In the genomic region with DNA sequence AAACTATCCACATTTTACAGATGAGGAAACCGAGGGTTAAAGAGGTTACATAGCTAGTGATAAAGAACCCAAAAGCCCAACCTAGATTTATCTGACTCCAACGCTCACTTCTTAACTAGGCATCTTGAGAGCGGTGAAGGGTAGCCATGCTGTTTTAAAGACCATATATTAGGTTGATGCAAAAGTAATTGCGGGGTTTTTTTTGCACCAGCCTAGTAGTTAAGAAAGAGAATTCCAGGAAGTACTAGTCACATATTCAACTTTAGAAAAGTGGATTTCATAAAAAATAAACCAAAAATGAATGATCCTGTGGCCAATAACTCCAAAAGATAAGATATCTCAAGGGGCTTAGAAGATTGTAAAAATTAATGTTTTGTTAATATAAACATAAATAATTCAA, we compare ENCODE assay signal across 16 cellular contexts.
DNase-seq lines count a peak whose midpoint lies in the region; ATAC-seq and TF ChIP-seq lines count a peak whose summit lies in the region.
"Had no signal": no experiment of that assay in that cellular context is flagged by ENCODE, and none has a peak within 500 bp of the region (broad histone marks: within the 10 kb centered on the region; RNA-seq: fewer than 3 reads in every experiment).

No MANE protein-coding gene starts in this region.

- TF ChIP-seq CTCF in GM23338 (conservative IDR thresholded peaks at IDR 0.05; ENCODE audit: low read depth in 2 of 2): no peak
- TF ChIP-seq CTCF in astrocyte of the spinal cord (IDR thresholded peaks at IDR 0.05; ENCODE audit: low read depth, low read length): no peak
- TF ChIP-seq CTCF in nephron (IDR thresholded peaks at IDR 0.05; ENCODE audit: unreplicated experiment in 3 of 3): no peak
- no peak for TF ChIP-seq CTCF in smooth muscle cell (IDR thresholded peaks at IDR 0.05; ENCODE audit: borderline replicate concordance, insufficient read depth, poor library complexity, severe bottlenecking)

- H3K9ac ChIP-seq in smooth muscle cell (ENCODE audit: low read depth): no peak overlapping the region
- H3K9ac ChIP-seq: KMS-11 had no signal

- no peak overlapping the region for H2AFZ ChIP-seq in GM23338
- H2AFZ ChIP-seq in smooth muscle cell (ENCODE audit: low read depth): no peak overlapping the region

- peak overlapping the region; percentile 7 for H3K4me2 ChIP-seq in GM23338
- peak overlapping the region; percentile 25 for H3K4me2 ChIP-seq in smooth muscle cell
- H3K4me2 ChIP-seq: KMS-11 had no signal

- H3F3A ChIP-seq in GM23338 (replicated peaks; ENCODE audit: low read depth) (no peaks in the 10 kb centered on the region), smooth muscle cell (ENCODE audit: low read depth) (no peaks in the 10 kb centered on the region)

- no peak overlapping the region for H3K4me3 Mint-ChIP-seq in GM23338
- no peak overlapping the region for H3K4me3 Mint-ChIP-seq in nephron
- H3K4me3 Mint-ChIP-seq: CD8-positive, alpha-beta memory T cell had no signal

- H3K27ac Mint-ChIP-seq in GM23338 (no peak overlapping the region), nephron (peak overlapping the region in 2 of 3 experiments; percentile 20 to 39)
- no peak overlapping the region for H3K27ac Mint-ChIP-seq in activated naive CD4-positive, alpha-beta T cell treated with anti-CD3 and anti-CD28 coated beads, Interleukin-2, amount 50 U/mL, for 72 hours
- H3K27ac Mint-ChIP-seq: CD8-positive, alpha-beta memory T cell had no signal

- DNase-seq in GM23338 (ENCODE audit: low spot score): no peak
- DNase-seq in astrocyte of the spinal cord (ENCODE audit: low read depth, low spot score): peak; percentile 8
- no peak for DNase-seq in smooth muscle cell (lab: John Stamatoyannopoulos, UW; ENCODE audit: unreplicated experiment)
- DNase-seq in dedifferentiated amniotic fluid mesenchymal stem cell (ENCODE audit: extremely low spot score): no peak
- DNase-seq in GM03348 (ENCODE audit: low spot score): no peak
- no peak for DNase-seq in activated naive CD4-positive, alpha-beta T cell treated with anti-CD3 and anti-CD28 coated beads, Interleukin-2, amount 50 U/mL, for 72 hours (ENCODE audit: low spot score in 2 of 2)
- DNase-seq: AML-193; C1 segment of cervical spinal cord; Calu3; CD8-positive, alpha-beta memory T cell; IMR-90; Right ventricle myocardium superior had no signal

- H3K79me2 ChIP-seq in GM23338 (replicated peaks; ENCODE audit: insufficient read depth): no peaks in the 10 kb centered on the region
- H3K79me2 ChIP-seq in smooth muscle cell (ENCODE audit: low read depth): no peaks in the 10 kb centered on the region

- H4K20me1 ChIP-seq in GM23338 (replicated peaks; ENCODE audit: insufficient read depth) (no peaks in the 10 kb centered on the region), smooth muscle cell (ENCODE audit: low read depth) (no peaks in the 10 kb centered on the region)

- 77% methylated on average over 4 of the region's 4 CpGs for WGBS in smooth muscle cell (ENCODE audit: low lambda C conversion rate)

- H3K9me3 ChIP-seq in smooth muscle cell (replicated peaks; ENCODE audit: low read depth): no peaks in the 10 kb centered on the region

- H3K9me2 ChIP-seq in GM23338 (ENCODE audit: insufficient read depth): no peaks in the 10 kb centered on the region

- H3K9me3 Mint-ChIP-seq in GM23338: no peaks in the 10 kb centered on the region; the same call in 2 of the 3 replicates
- peaks cover 5% of the 10 kb centered on the region for H3K9me3 Mint-ChIP-seq in nephron
- H3K9me3 Mint-ChIP-seq in activated naive CD4-positive, alpha-beta T cell treated with anti-CD3 and anti-CD28 coated beads, Interleukin-2, amount 50 U/mL, for 72 hours: no peaks in the 10 kb centered on the region

- H3K27ac ChIP-seq in GM23338 (ENCODE audit: low read depth) (no peak overlapping the region), smooth muscle cell (ENCODE audit: low read depth) (no peak overlapping the region)
- H3K27ac ChIP-seq: KMS-11 had no signal

- H3K4me1 ChIP-seq in GM23338 (ENCODE audit: insufficient read depth) (peaks cover 5% of the 10 kb centered on the region; the same call in 1 of the 2 replicates), smooth muscle cell (ENCODE audit: low read depth) (peaks cover 15% of the 10 kb centered on the region)

- H3K36me3 Mint-ChIP-seq in GM23338 (ENCODE audit: low read depth) (no peaks in the 10 kb centered on the region), nephron (ENCODE audit: low read depth) (no peaks in the 10 kb centered on the region)
- H3K36me3 Mint-ChIP-seq in activated naive CD4-positive, alpha-beta T cell treated with anti-CD3 and anti-CD28 coated beads, Interleukin-2, amount 50 U/mL, for 72 hours: no peaks in the 10 kb centered on the region

- H3K4me3 ChIP-seq in GM23338 (no peak overlapping the region), astrocyte of the spinal cord (ENCODE audit: low read depth, low read length) (no peak overlapping the region), smooth muscle cell (no peak overlapping the region)

- in situ Hi-C loops in astrocyte of the spinal cord (cut with HindIII; ENCODE audit: low sequenced_read_pairs): no loop called here

- H3K27me3 ChIP-seq in GM23338 (ENCODE audit: insufficient read depth): no peaks in the 10 kb centered on the region
- no peaks in the 10 kb centered on the region for H3K27me3 ChIP-seq in smooth muscle cell (ENCODE audit: low read depth)

- H3K4me1 Mint-ChIP-seq in GM23338: peaks cover 27% of the 10 kb centered on the region
- peaks cover 9% of the 10 kb centered on the region for H3K4me1 Mint-ChIP-seq in nephron
- H3K4me1 Mint-ChIP-seq: CD8-positive, alpha-beta memory T cell had no signal

- peaks cover 7% of the 10 kb centered on the region for H3K27me3 Mint-ChIP-seq in GM23338 (ENCODE audit: insufficient read depth, low read depth, poor library complexity)
- H3K27me3 Mint-ChIP-seq in nephron (ENCODE audit: low read depth): peaks cover 3% of the 10 kb centered on the region

- no peaks in the 10 kb centered on the region for H3K36me3 ChIP-seq in GM23338 (ENCODE audit: insufficient read depth)
- H3K36me3 ChIP-seq in smooth muscle cell (ENCODE audit: low read depth): no peaks in the 10 kb centered on the region

- ATAC-seq in GM23338: no peak
- no peak for ATAC-seq in activated naive CD4-positive, alpha-beta T cell treated with anti-CD3 and anti-CD28 coated beads, Interleukin-2, amount 50 U/mL, for 72 hours
- ATAC-seq in GM18861 (IDR thresholded peaks at IDR 0.05; ENCODE audit: unreplicated experiment): no peak
- ATAC-seq: HCT116 had no signal

TF ChIP-seq in GM23338, 12 proteins besides CTCF, POLR2A, EP300 and RAD21 (continues in another document):
- TF ChIP-seq CREB1 (CRISPR knock-in tag; IDR thresholded peaks at IDR 0.05; ENCODE audit: low read depth) (no peak), EZH2phosphoT487 (IDR thresholded peaks at IDR 0.05; ENCODE audit: unreplicated experiment) (no peak)
- TF ChIP-seq, protein P1, sequence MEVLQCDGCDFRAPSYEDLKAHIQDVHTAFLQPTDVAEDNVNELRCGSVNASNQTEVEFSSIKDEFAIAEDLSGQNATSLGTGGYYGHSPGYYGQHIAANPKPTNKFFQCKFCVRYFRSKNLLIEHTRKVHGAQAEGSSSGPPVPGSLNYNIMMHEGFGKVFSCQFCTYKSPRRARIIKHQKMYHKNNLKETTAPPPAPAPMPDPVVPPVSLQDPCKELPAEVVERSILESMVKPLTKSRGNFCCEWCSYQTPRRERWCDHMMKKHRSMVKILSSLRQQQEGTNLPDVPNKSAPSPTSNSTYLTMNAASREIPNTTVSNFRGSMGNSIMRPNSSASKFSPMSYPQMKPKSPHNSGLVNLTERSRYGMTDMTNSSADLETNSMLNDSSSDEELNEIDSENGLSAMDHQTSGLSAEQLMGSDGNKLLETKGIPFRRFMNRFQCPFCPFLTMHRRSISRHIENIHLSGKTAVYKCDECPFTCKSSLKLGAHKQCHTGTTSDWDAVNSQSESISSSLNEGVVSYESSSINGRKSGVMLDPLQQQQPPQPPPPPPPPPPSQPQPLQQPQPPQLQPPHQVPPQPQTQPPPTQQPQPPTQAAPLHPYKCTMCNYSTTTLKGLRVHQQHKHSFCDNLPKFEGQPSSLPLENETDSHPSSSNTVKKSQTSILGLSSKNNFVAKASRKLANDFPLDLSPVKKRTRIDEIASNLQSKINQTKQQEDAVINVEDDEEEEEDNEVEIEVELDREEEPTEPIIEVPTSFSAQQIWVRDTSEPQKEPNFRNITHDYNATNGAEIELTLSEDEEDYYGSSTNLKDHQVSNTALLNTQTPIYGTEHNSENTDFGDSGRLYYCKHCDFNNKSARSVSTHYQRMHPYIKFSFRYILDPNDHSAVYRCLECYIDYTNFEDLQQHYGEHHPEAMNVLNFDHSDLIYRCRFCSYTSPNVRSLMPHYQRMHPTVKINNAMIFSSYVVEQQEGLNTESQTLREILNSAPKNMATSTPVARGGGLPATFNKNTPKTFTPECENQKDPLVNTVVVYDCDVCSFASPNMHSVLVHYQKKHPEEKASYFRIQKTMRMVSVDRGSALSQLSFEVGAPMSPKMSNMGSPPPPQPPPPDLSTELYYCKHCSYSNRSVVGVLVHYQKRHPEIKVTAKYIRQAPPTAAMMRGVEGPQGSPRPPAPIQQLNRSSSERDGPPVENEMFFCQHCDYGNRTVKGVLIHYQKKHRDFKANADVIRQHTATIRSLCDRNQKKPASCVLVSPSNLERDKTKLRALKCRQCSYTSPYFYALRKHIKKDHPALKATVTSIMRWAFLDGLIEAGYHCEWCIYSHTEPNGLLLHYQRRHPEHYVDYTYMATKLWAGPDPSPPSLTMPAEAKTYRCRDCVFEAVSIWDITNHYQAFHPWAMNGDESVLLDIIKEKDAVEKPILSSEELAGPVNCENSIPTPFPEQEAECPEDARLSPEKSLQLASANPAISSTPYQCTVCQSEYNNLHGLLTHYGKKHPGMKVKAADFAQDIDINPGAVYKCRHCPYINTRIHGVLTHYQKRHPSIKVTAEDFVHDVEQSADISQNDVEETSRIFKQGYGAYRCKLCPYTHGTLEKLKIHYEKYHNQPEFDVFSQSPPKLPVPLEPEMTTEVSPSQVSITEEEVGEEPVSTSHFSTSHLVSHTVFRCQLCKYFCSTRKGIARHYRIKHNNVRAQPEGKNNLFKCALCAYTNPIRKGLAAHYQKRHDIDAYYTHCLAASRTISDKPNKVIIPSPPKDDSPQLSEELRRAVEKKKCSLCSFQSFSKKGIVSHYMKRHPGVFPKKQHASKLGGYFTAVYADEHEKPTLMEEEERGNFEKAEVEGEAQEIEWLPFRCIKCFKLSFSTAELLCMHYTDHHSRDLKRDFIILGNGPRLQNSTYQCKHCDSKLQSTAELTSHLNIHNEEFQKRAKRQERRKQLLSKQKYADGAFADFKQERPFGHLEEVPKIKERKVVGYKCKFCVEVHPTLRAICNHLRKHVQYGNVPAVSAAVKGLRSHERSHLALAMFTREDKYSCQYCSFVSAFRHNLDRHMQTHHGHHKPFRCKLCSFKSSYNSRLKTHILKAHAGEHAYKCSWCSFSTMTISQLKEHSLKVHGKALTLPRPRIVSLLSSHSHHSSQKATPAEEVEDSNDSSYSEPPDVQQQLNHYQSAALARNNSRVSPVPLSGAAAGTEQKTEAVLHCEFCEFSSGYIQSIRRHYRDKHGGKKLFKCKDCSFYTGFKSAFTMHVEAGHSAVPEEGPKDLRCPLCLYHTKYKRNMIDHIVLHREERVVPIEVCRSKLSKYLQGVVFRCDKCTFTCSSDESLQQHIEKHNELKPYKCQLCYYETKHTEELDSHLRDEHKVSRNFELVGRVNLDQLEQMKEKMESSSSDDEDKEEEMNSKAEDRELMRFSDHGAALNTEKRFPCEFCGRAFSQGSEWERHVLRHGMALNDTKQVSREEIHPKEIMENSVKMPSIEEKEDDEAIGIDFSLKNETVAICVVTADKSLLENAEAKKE (CRISPR knock-in tag; IDR thresholded peaks at IDR 0.05): no peak

Comparison
In these comparisons a context has a peak if more than half of its experiments do, and no peak if none do; other contexts are left out.
1. H3K27ac Mint-ChIP-seq: peak in nephron (2 of 3); none in GM23338 (single experiment) and activated naive CD4-positive, alpha-beta T cell treated with anti-CD3 and anti-CD28 coated beads, Interleukin-2, amount 50 U/mL, for 72 hours (0 of 2).